26 cellular contexts compared by ENCODE assay signal in genomic region chr11:11316651-11317050, GRCh38. TPM values are rescaled to one million over a fixed set of nuclear protein-coding genes. Genes with fewer than 3 reads are reported as not detected.
DNase-seq lines count a peak whose midpoint lies in the region; ATAC-seq, FAIRE-seq and TF ChIP-seq lines count a peak whose summit lies in the region.
"Had no signal": no experiment of that assay in that cellular context is flagged by ENCODE, and none has a peak within 500 bp of the region (broad histone marks: within the 10 kb centered on the region; RNA-seq: fewer than 3 reads in every experiment).

No MANE protein-coding gene starts in this region.

- DNase-seq in CD1c-positive myeloid dendritic cell (ENCODE audit: extremely low spot score) (peak; percentile 32), bronchial epithelial cell (ENCODE audit: low read depth) (peak; percentile 49), epithelial cell of esophagus (ENCODE audit: low read depth) (peak; percentile 59), mesothelial cell of epicardium (ENCODE audit: low spot score in 2 of 2, unreplicated experiment in 2 of 2) (no peak), mucosa of descending colon (no peak), NCI-H2171 treated with DMSO at 0.1 percent for 48 hours (lab: John Stamatoyannopoulos, UW) (no peak), endodermal cell (no peak), upper lobe of left lung (no peak)
- DNase-seq: ACHN; AML-193; BE2C; Caco-2; CD8-positive, alpha-beta T cell; DMS153; DND-41; GM23248; H7; HCEC 1CT had no signal

- WGBS in endodermal cell (ENCODE audit: insufficient coverage in 1 of 2, insufficient read length in 1 of 2), 2 experiments = 89 to 98% methylated on average over 2 to 3 of the region's 3 CpGs
- WGBS in upper lobe of left lung, 2 donors = 60 to 83% methylated on average over 3 of the region's 3 CpGs

- H3K36me3 Mint-ChIP-seq in mesothelial cell of epicardium = no peaks in the 10 kb centered on the region
- no peaks in the 10 kb centered on the region for H3K36me3 Mint-ChIP-seq in endodermal cell (ENCODE audit: low read depth)
- H3K36me3 Mint-ChIP-seq: CD8-positive, alpha-beta T cell had no signal

- no peaks in the 10 kb centered on the region for H3K36me3 ChIP-seq in bronchial epithelial cell (ENCODE audit: control insufficient read depth, insufficient read depth, low read length)
- no peaks in the 10 kb centered on the region for H3K36me3 ChIP-seq in mucosa of descending colon (ENCODE audit: low read depth)
- H3K36me3 ChIP-seq in endodermal cell (ENCODE audit: control insufficient read depth, insufficient read depth, low read length) = no peaks in the 10 kb centered on the region
- peaks cover 0 to 35% (median 2%) of the 10 kb centered on the region in 4 donors for H3K36me3 ChIP-seq in upper lobe of left lung
- H3K36me3 ChIP-seq: BE2C; BLaER1 treated with 17β-estradiol and CSF1 and Interleukin-3, amounts not matched to agents 10 nM and 100 nM had no signal

- H3K27ac Mint-ChIP-seq in mesothelial cell of epicardium (peak overlapping the region; percentile 43), endodermal cell (no peak overlapping the region)
- H3K27ac Mint-ChIP-seq: CD14-positive monocyte; CD8-positive, alpha-beta T cell had no signal

- H3K4me1 Mint-ChIP-seq in mesothelial cell of epicardium (peaks cover 4% of the 10 kb centered on the region), endodermal cell (peaks cover 14% of the 10 kb centered on the region)

- H3K27ac ChIP-seq in endodermal cell (ENCODE audit: low read depth, low read length) (no peak overlapping the region), upper lobe of left lung (peak overlapping the region in 1 of 4 donors; percentile 27)
- H3K27ac ChIP-seq: 22Rv1; BLaER1 treated with 17β-estradiol and CSF1 and Interleukin-3, amounts not matched to agents 10 nM and 100 nM; GM23248 had no signal

- H3K9me3 Mint-ChIP-seq in mesothelial cell of epicardium (no peaks in the 10 kb centered on the region), endodermal cell (no peaks in the 10 kb centered on the region)
- H3K9me3 Mint-ChIP-seq: CD8-positive, alpha-beta T cell had no signal

- no peak for TF ChIP-seq EP300 in upper lobe of left lung (IDR thresholded peaks at IDR 0.05)

- H3K27me3 ChIP-seq in bronchial epithelial cell (ENCODE audit: control insufficient read depth, insufficient read depth, low read length) = no peaks in the 10 kb centered on the region
- H3K27me3 ChIP-seq in endodermal cell (ENCODE audit: control insufficient read depth, insufficient read depth, low read length, poor library complexity, severe bottlenecking) = no peaks in the 10 kb centered on the region
- no peaks in the 10 kb centered on the region for H3K27me3 ChIP-seq in upper lobe of left lung
- H3K27me3 ChIP-seq: BE2C; BLaER1 treated with 17β-estradiol and CSF1 and Interleukin-3, amounts not matched to agents 10 nM and 100 nM had no signal

- no peak for ATAC-seq in mucosa of descending colon
- no peak for ATAC-seq in upper lobe of left lung (ENCODE audit: low FRiP score in 2 of 2)
- ATAC-seq: CD8-positive, alpha-beta T cell; GM12878 had no signal

- TF ChIP-seq POLR2A in upper lobe of left lung (IDR thresholded peaks at IDR 0.05) = no peak

- no peaks in the 10 kb centered on the region for H3K4me1 ChIP-seq in mucosa of descending colon (ENCODE audit: low read depth)
- peaks cover 7% of the 10 kb centered on the region for H3K4me1 ChIP-seq in endodermal cell (ENCODE audit: control insufficient read depth, insufficient read depth, low read length)
- H3K4me1 ChIP-seq in upper lobe of left lung = peaks cover 19 to 37% (median 30%) of the 10 kb centered on the region in 4 donors
- H3K4me1 ChIP-seq: BE2C had no signal

- no peak for TF ChIP-seq CTCF in bronchial epithelial cell (IDR thresholded peaks at IDR 0.05; ENCODE audit: insufficient read depth, low read length, severe bottlenecking)
- TF ChIP-seq CTCF in epithelial cell of esophagus (IDR thresholded peaks at IDR 0.05; ENCODE audit: insufficient read depth, low read depth, low read length, missing control alignments) = no peak
- no peak for TF ChIP-seq CTCF in mesothelial cell of epicardium (IDR thresholded peaks at IDR 0.05; ENCODE audit: unreplicated experiment)
- TF ChIP-seq CTCF in mucosa of descending colon (IDR thresholded peaks at IDR 0.05) = no peak
- no peak for TF ChIP-seq CTCF in endodermal cell (conservative IDR thresholded peaks at IDR 0.05)
- TF ChIP-seq CTCF in upper lobe of left lung (IDR thresholded peaks at IDR 0.05) = no peak

- no peak overlapping the region for H3K4me3 Mint-ChIP-seq in mesothelial cell of epicardium
- H3K4me3 Mint-ChIP-seq in endodermal cell = no peak overlapping the region
- H3K4me3 Mint-ChIP-seq: CD14-positive monocyte; CD8-positive, alpha-beta T cell had no signal

- H3K9ac ChIP-seq in endodermal cell (ENCODE audit: extremely low read depth, low read length, poor library complexity, severe bottlenecking) = no peak overlapping the region
- H3K9ac ChIP-seq: BLaER1 treated with 17β-estradiol and CSF1 and Interleukin-3, amounts not matched to agents 10 nM and 100 nM; GM23248 had no signal

- FAIRE-seq in bronchial epithelial cell (lab: Jason Lieb, UNC) = peak; percentile 47
- FAIRE-seq: A204.1, G401.6, GM12878, GM19239, H1 had no signal

- H3K27me3 Mint-ChIP-seq in mesothelial cell of epicardium (ENCODE audit: low read depth) (no peaks in the 10 kb centered on the region), endodermal cell (ENCODE audit: insufficient read depth) (peaks cover 3% of the 10 kb centered on the region)

- H3K9me3 ChIP-seq in mucosa of descending colon (no peaks in the 10 kb centered on the region), endodermal cell (ENCODE audit: control insufficient read depth, low read length) (no peaks in the 10 kb centered on the region), upper lobe of left lung (no peaks in the 10 kb centered on the region)
- H3K9me3 ChIP-seq: BE2C, Caco-2 had no signal

- intact Hi-C loops in mucosa of descending colon (cut with DNase I, micrococcal nuclease) = no loop called here

- H3K4me3 ChIP-seq in bronchial epithelial cell (ENCODE audit: low read depth, low read length) (no peak overlapping the region), epithelial cell of esophagus (ENCODE audit: low read length) (no peak overlapping the region), mucosa of descending colon (no peak overlapping the region), endodermal cell (ENCODE audit: low read length) (no peak overlapping the region), upper lobe of left lung (no peak overlapping the region)
- H3K4me3 ChIP-seq: BLaER1 treated with 17β-estradiol and CSF1 and Interleukin-3, amounts not matched to agents 10 nM and 100 nM; GM12878; GM23248 had no signal

RNA-seq across cellular contexts. Expression of gene CSNK2A3, which starts 36.4 kb away (rescaled TPM):
- 2.1 and 2.8 TPM in 2 replicates for total RNA-seq in bronchial epithelial cell
- total RNA-seq in mesothelial cell of epicardium = 1.1 to 2.8 TPM (median 1.9 TPM) in 3 replicates
- 1 to 10 TPM in 1 of 3 donors, under 1 TPM in 1, not detected in 1; 0.43 to 2.1 TPM for total RNA-seq in mucosa of descending colon
- 1 to 10 TPM in 1 of 2 donors, under 1 TPM in 1; 0.82 to 2.1 TPM for total RNA-seq in endodermal cell
- 3.7 TPM for polyA plus RNA-seq in endodermal cell (2013, experiment 1 of 2)
- polyA plus RNA-seq in endodermal cell (2013, experiment 2 of 2) = 4.0 TPM
- total RNA-seq in upper lobe of left lung = 10 to 100 TPM in 1 of 6 donors, 1 to 10 TPM in 5; 2.0 to 18.9 (median 5.3) TPM

Comparison
In these comparisons a context has a peak if more than half of its experiments do, and no peak if none do; other contexts are left out.
1. DNase-seq: peak in CD1c-positive myeloid dendritic cell (single experiment), bronchial epithelial cell (single experiment) and epithelial cell of esophagus (single experiment); none in mesothelial cell of epicardium (0 of 2), mucosa of descending colon (0 of 3), NCI-H2171 treated with DMSO at 0.1 percent for 48 hours (single experiment), endodermal cell (single experiment) and upper lobe of left lung (0 of 2).